In genomic region chr3:152100491-152101086, GRCh38 we compare ENCODE assay signal across 11 cellular contexts.
DNase-seq lines count a peak whose midpoint lies in the region; ATAC-seq, FAIRE-seq and TF ChIP-seq lines count a peak whose summit lies in the region.
"Had no signal": no experiment of that assay in that cellular context is flagged by ENCODE, and none has a peak within 500 bp of the region (broad histone marks: within the 10 kb centered on the region; RNA-seq: fewer than 3 reads in every experiment).

No MANE protein-coding gene starts in this region.

- 56 to 58% methylated on average over 3 of the region's 3 CpGs for WGBS in body of pancreas, 2 donors

- no peak overlapping the region for H3K27ac Mint-ChIP-seq in central memory CD8-positive, alpha-beta T cell (ENCODE audit: low read depth)
- H3K27ac Mint-ChIP-seq: progenitor cell of endocrine pancreas had no signal

- ATAC-seq in GM18498 (IDR thresholded peaks at IDR 0.05; ENCODE audit: unreplicated experiment) (peak; percentile 99), GM21528 (IDR thresholded peaks at IDR 0.05; ENCODE audit: low FRiP score, unreplicated experiment) (peak; percentile 96), HG03442 (IDR thresholded peaks at IDR 0.05; ENCODE audit: unreplicated experiment) (peak; percentile 98), body of pancreas (no peak)
- peak; percentile 88 for ATAC-seq in central memory CD8-positive, alpha-beta T cell (replicated peaks; ENCODE audit: extremely low read depth, poor library complexity, severe bottlenecking)

- no peak overlapping the region for H3K27ac ChIP-seq in body of pancreas
- no peak overlapping the region for H3K27ac ChIP-seq in kidney (ENCODE audit: low read depth in 2 of 2, low read length in 2 of 2)
- no peak overlapping the region for H3K27ac ChIP-seq in ascending aorta
- H3K27ac ChIP-seq: thyroid gland had no signal

- TF ChIP-seq CTCF in body of pancreas (IDR thresholded peaks at IDR 0.05) (no peak), kidney (IDR thresholded peaks at IDR 0.05; ENCODE audit: borderline replicate concordance, extremely low read depth, insufficient read depth) (no peak), ascending aorta (IDR thresholded peaks at IDR 0.05) (no peak)

- H3K9me3 Mint-ChIP-seq in central memory CD8-positive, alpha-beta T cell: no peaks in the 10 kb centered on the region
- H3K9me3 Mint-ChIP-seq: CD8-positive, alpha-beta memory T cell had no signal

- no peak for FAIRE-seq in kidney (lab: Jason Lieb, UNC)

- H3K4me3 ChIP-seq in body of pancreas (no peak overlapping the region), kidney (ENCODE audit: low read length in 2 of 2) (no peak overlapping the region), ascending aorta (no peak overlapping the region)
- H3K4me3 ChIP-seq: thyroid gland had no signal

- intact Hi-C loops in body of pancreas (cut with DNase I): no loop called here
- intact Hi-C loops in kidney (cut with DNase I): no loop called here
- intact Hi-C loops in ascending aorta (cut with DNase I): no loop called here

- no peaks in the 10 kb centered on the region for H3K27me3 Mint-ChIP-seq in central memory CD8-positive, alpha-beta T cell
- H3K27me3 Mint-ChIP-seq: progenitor cell of endocrine pancreas had no signal

- H3K36me3 Mint-ChIP-seq in central memory CD8-positive, alpha-beta T cell (ENCODE audit: insufficient read depth): no peaks in the 10 kb centered on the region
- H3K36me3 Mint-ChIP-seq: CD8-positive, alpha-beta memory T cell had no signal

- no peak for TF ChIP-seq POLR2A in body of pancreas (IDR thresholded peaks at IDR 0.05)

- no peak overlapping the region for H3K9ac ChIP-seq in kidney (ENCODE audit: low read length in 2 of 2)

- no peak overlapping the region for H3K4me3 Mint-ChIP-seq in central memory CD8-positive, alpha-beta T cell
- H3K4me3 Mint-ChIP-seq: CD8-positive, alpha-beta memory T cell had no signal

- H3K36me3 ChIP-seq in body of pancreas (replicated peaks in 1 of 2; ENCODE audit: insufficient read depth in 1 of 2, low read depth in 2 of 2) (no peaks in the 10 kb centered on the region), kidney (ENCODE audit: control insufficient read depth in 1 of 2, insufficient read depth in 2 of 2, low read length in 2 of 2) (no peaks in the 10 kb centered on the region), ascending aorta (no peaks in the 10 kb centered on the region)
- H3K36me3 ChIP-seq: thyroid gland had no signal

- H3K9me3 ChIP-seq in body of pancreas (no peaks in the 10 kb centered on the region), kidney (ENCODE audit: control insufficient read depth in 1 of 2, low read length in 2 of 2) (no peaks in the 10 kb centered on the region), ascending aorta (no peaks in the 10 kb centered on the region)
- H3K9me3 ChIP-seq: thyroid gland had no signal

- H3K4me1 Mint-ChIP-seq in central memory CD8-positive, alpha-beta T cell: peaks cover 7% of the 10 kb centered on the region

- DNase-seq in central memory CD8-positive, alpha-beta T cell (ENCODE audit: low spot score in 2 of 2): peak in 1 of 2 donors; percentile 14
- DNase-seq in body of pancreas (no peak), kidney (no peak), ascending aorta (ENCODE audit: low spot score in 2 of 2) (no peak), 8988T (no peak)
- DNase-seq: thyroid gland had no signal

- H3K27me3 ChIP-seq in body of pancreas (no peaks in the 10 kb centered on the region), ascending aorta (no peaks in the 10 kb centered on the region)
- H3K27me3 ChIP-seq: thyroid gland had no signal

- no peaks in the 10 kb centered on the region for H3K4me1 ChIP-seq in body of pancreas
- H3K4me1 ChIP-seq in kidney (ENCODE audit: control insufficient read depth in 1 of 2, insufficient read depth in 1 of 2, low read depth in 1 of 2, low read length in 2 of 2): no peaks in the 10 kb centered on the region
- peaks cover 0 to 2% of the 10 kb centered on the region in 2 donors for H3K4me1 ChIP-seq in ascending aorta
- H3K4me1 ChIP-seq: thyroid gland had no signal
